In genomic region chr9:130677252-130677651, GRCh38 we compare ENCODE assay signal across 35 cellular contexts. TPM values are rescaled to one million over a fixed set of nuclear protein-coding genes. Genes with fewer than 3 reads are reported as not detected.
"Had no signal": no experiment of that assay in that cellular context is flagged by ENCODE, and none has a peak within 500 bp of the region (broad histone marks: within the 10 kb centered on the region; RNA-seq: fewer than 3 reads in every experiment).

No MANE protein-coding gene starts in this region.

- DNase-seq: activated B cell treated with CpG ODN at 0.5 μM for 24 hours; activated CD4-positive, alpha-beta memory T cell treated with anti-CD3 and anti-CD28 coated beads for 36 hours; activated CD4-positive, alpha-beta T cell treated with anti-CD3 and anti-CD28 coated beads for 4 hours; activated CD4-positive, alpha-beta T cell treated with anti-CD3 and anti-CD28 coated beads, Interleukin-2, amount 10 ng/mL, durations not matched to agents 24 days and 14 days; activated CD4-positive, alpha-beta T cell treated with anti-CD3 and anti-CD28 coated beads, Interleukin-2, amount 50 U/mL, for 1 hour; activated CD4-positive, alpha-beta T cell treated with anti-CD3 and anti-CD28 coated beads, Interleukin-2, amount 50 U/mL, for 4 hours; activated CD4-positive, CD25-positive, alpha-beta regulatory T cell treated with anti-CD3 and anti-CD28 coated beads, Interleukin-2, amount 50 U/mL, for 72 hours; activated CD8-positive, alpha-beta memory T cell treated with anti-CD3 and anti-CD28 coated beads, Interleukin-2, amount 50 U/mL, for 4 hours; activated CD8-positive, alpha-beta T cell treated with anti-CD3 and anti-CD28 coated beads for 36 hours; activated effector memory CD4-positive, alpha-beta T cell treated with anti-CD3 and anti-CD28 coated beads, Interleukin-2, amount 50 U/mL, for 16 hours; activated gamma-delta T cell treated with Interleukin-2 at 50 U/mL for 16 hours; activated naive CD4-positive, alpha-beta T cell; activated naive CD4-positive, alpha-beta T cell treated with anti-CD3 and anti-CD28 coated beads for 36 hours; activated naive CD4-positive, alpha-beta T cell treated with anti-CD3 and anti-CD28 coated beads, Interleukin-2, amount 50 U/mL, for 16 hours; activated naive CD8-positive, alpha-beta T cell treated with anti-CD3 and anti-CD28 coated beads for 36 hours; activated T-cell treated with anti-CD3 and anti-CD28 coated beads for 4 hours; activated T-cell treated with anti-CD3 and anti-CD28 coated beads, Interleukin-2, amount 50 U/mL, for 1 hour; activated T-cell treated with anti-CD3 and anti-CD28 coated beads, Interleukin-2, amount 50 U/mL, for 4 hours; activated T-cell treated with anti-CD3 and anti-CD28 coated beads, Interleukin-2, amount 50 U/mL, for 72 hours; adrenal gland; amniotic stem cell; aorta; body of pancreas; brain microvascular endothelial cell; caudate nucleus; cerebellar nuclear complex; T-helper 1 cell; T-helper 2 cell; T-helper 9 cell had no signal

- FAIRE-seq: astrocyte, TTC549 had no signal

- H3K4me3 ChIP-seq: adrenal gland, body of pancreas, breast epithelium had no signal

- H3K36me3 ChIP-seq: adrenal gland, brain microvascular endothelial cell, breast epithelium had no signal

- ATAC-seq: activated CD8-positive, alpha-beta T cell treated with anti-CD3 and anti-CD28 coated beads for 36 hours; activated naive CD4-positive, alpha-beta T cell treated with anti-CD3 and anti-CD28 coated beads, Interleukin-2, amount 50 U/mL, for 72 hours; activated T-cell treated with anti-CD3 and anti-CD28 coated beads, Interleukin-2, amount 50 U/mL, for 4 hours; activated T-cell treated with anti-CD3 and anti-CD28 coated beads, Interleukin-2, amount 50 U/mL, for 72 hours; activated T-helper 17 cell treated with anti-CD3 and anti-CD28 coated beads, Interleukin-2, amount 50 U/mL, for 72 hours; body of pancreas had no signal

- H3K27ac ChIP-seq: adrenal gland, body of pancreas, brain microvascular endothelial cell, breast epithelium, VCaP had no signal

- H3K27me3 ChIP-seq: adrenal gland, body of pancreas had no signal

- H3K9me3 ChIP-seq: adrenal gland, body of pancreas, breast epithelium had no signal

RNA-seq across cellular contexts. Expression of gene PRDM12, which starts 12.9 kb away (rescaled TPM):
- total RNA-seq: activated B cell treated with CpG ODN at 0.5 μM for 24 hours; activated naive CD4-positive, alpha-beta T cell treated with anti-CD3 and anti-CD28 coated beads for 36 hours; activated naive CD4-positive, alpha-beta T cell treated with anti-CD3 and anti-CD28 coated beads, Interleukin-2, amount 50 U/mL, for 72 hours; activated naive CD8-positive, alpha-beta T cell treated with anti-CD3 and anti-CD28 coated beads for 36 hours; activated T-cell treated with anti-CD3 and anti-CD28 coated beads, Interleukin-2, amount 50 U/mL, for 72 hours; aorta; body of pancreas; breast epithelium had no signal
- polyA plus RNA-seq: aorta had no signal
